ENCODE assay signal across 8 cellular contexts in the genomic region with DNA sequence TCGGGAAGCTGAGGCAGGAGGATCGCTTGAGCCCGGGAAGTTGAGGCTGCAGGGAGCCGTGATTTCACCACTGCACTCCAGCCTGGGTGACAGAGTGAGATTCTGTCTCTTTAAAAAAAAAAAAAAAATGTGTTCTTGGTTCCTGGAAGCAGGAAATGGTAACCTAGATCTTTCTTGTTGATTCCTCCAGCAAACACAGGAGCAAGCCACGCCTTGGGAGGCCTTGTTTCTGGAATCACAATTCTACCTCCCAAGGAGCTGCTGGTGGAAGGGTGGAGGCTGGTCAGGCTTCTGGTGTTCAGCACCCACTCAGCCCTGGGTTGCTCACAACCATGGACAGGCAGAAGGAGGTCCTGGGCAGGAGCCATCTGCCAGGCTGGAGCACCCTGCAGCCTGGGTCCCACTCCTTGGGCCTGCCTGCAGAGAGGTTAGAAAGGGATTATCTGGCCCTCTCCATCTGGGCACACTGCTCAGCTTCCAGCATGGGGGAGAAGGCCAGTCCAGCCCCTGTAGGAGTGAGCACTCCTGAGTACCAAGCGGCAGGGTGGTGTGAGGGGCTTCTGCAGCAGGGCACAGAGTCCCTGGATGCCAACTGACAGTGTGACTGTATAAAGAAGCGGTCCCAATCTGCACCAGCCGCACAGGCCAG.
DNase-seq lines count a peak whose midpoint lies in the region; ATAC-seq and TF ChIP-seq lines count a peak whose summit lies in the region.

No MANE protein-coding gene starts in this region.

- ATAC-seq in GM21390 (IDR thresholded peaks at IDR 0.05; ENCODE audit: unreplicated experiment) = no peak
- ATAC-seq in stimulated activated naive B cell treated with anti-CD40 and anti-IgM and Interleukin-4, amounts not matched to agents 10 μg/mL and 1 μg/mL and 100 μg/mL, for 72 hours (replicated peaks) = no peak
- no peak for ATAC-seq in HG03039 (IDR thresholded peaks at IDR 0.05; ENCODE audit: unreplicated experiment)

- no peak overlapping the region for H3K9ac ChIP-seq in neuronal stem cell (ENCODE audit: low read depth, low read length, poor library complexity)

- intact Hi-C loops in dorsolateral prefrontal cortex (cut with DNase I) = no loop called here

- H3K4me2 ChIP-seq in neuronal stem cell (ENCODE audit: insufficient read depth, low read length, poor library complexity, severe bottlenecking) = no peak overlapping the region

- peak overlapping the region; percentile 53 for H2AK5ac ChIP-seq in neuronal stem cell (ENCODE audit: low read depth, low read length)

- H2BK5ac ChIP-seq in neuronal stem cell (ENCODE audit: low read length) = no peak overlapping the region

- no peak overlapping the region for H2BK15ac ChIP-seq in neuronal stem cell (ENCODE audit: low read length)

- H3K4me1 Mint-ChIP-seq in stimulated activated naive B cell treated with anti-CD40 and anti-IgM and Interleukin-4, amounts not matched to agents 10 μg/mL and 1 μg/mL and 100 μg/mL, for 72 hours = peaks cover 28 to 52% of the 10 kb centered on the region in 2 donors

- no peak overlapping the region for H2BK120ac ChIP-seq in neuronal stem cell (ENCODE audit: low read depth, low read length)

- H3K4me3 ChIP-seq in dorsolateral prefrontal cortex = no peak overlapping the region
- no peak overlapping the region for H3K4me3 ChIP-seq in neuronal stem cell (ENCODE audit: low read length in 2 of 2)

- peak overlapping the region; percentile 27 for H3K18ac ChIP-seq in neuronal stem cell (ENCODE audit: low read length)

- no peaks in the 10 kb centered on the region for H3K9me3 ChIP-seq in neuronal stem cell (replicated peaks in 1 of 2; ENCODE audit: control insufficient read depth in 2 of 2, insufficient read depth in 1 of 2, low read depth in 1 of 2, low read length in 2 of 2)

- no peak overlapping the region for H3K4me3 Mint-ChIP-seq in stimulated activated naive B cell treated with anti-CD40 and anti-IgM and Interleukin-4, amounts not matched to agents 10 μg/mL and 1 μg/mL and 100 μg/mL, for 72 hours

- WGBS in neuronal stem cell (ENCODE audit: extremely low coverage in 2 of 2, insufficient read length in 2 of 2, insufficient replicate concordance in 1 of 2), 2 donors = no CpG with 5 or more reads among the region's 8 CpGs

- no peak overlapping the region for H4K91ac ChIP-seq in neuronal stem cell (ENCODE audit: low read depth, low read length, poor library complexity)

- no peak overlapping the region for H3K27ac Mint-ChIP-seq in stimulated activated naive B cell treated with anti-CD40 and anti-IgM and Interleukin-4, amounts not matched to agents 10 μg/mL and 1 μg/mL and 100 μg/mL, for 72 hours

- H3K36me3 Mint-ChIP-seq in stimulated activated naive B cell treated with anti-CD40 and anti-IgM and Interleukin-4, amounts not matched to agents 10 μg/mL and 1 μg/mL and 100 μg/mL, for 72 hours = peaks cover 19 to 21% of the 10 kb centered on the region in 2 donors

- H3K27ac ChIP-seq in dorsolateral prefrontal cortex (peak overlapping the region in 56 of 59 donors; percentile 7 to 94 (median 74)), neuronal stem cell (replicated peaks; ENCODE audit: low read length) (no peak overlapping the region)

- H2BK12ac ChIP-seq in neuronal stem cell (ENCODE audit: low read length) = no peak overlapping the region

- H3K36me3 ChIP-seq in neuronal stem cell (replicated peaks in 1 of 2; ENCODE audit: control insufficient read depth in 2 of 2, insufficient read depth in 2 of 2, low read length in 2 of 2) = no peaks in the 10 kb centered on the region

- H3K79me1 ChIP-seq in neuronal stem cell (ENCODE audit: low read depth, low read length) = no peaks in the 10 kb centered on the region

- no peak overlapping the region for H3K14ac ChIP-seq in neuronal stem cell (ENCODE audit: low read length)

- TF ChIP-seq CTCF in dorsolateral prefrontal cortex (IDR thresholded peaks at IDR 0.05 in 54 of 56, conservative IDR thresholded peaks at IDR 0.05 in 2 of 56; ENCODE audit: low read depth in 1 of 56, partially characterized antibody in 56 of 56) = no peak

- H3K9me3 Mint-ChIP-seq in stimulated activated naive B cell treated with anti-CD40 and anti-IgM and Interleukin-4, amounts not matched to agents 10 μg/mL and 1 μg/mL and 100 μg/mL, for 72 hours = no peaks in the 10 kb centered on the region

- H3K23ac ChIP-seq in neuronal stem cell (ENCODE audit: low read depth, low read length, poor library complexity) = no peak overlapping the region

- no peak overlapping the region for H2AFZ ChIP-seq in neuronal stem cell (ENCODE audit: low read length)

- no peak overlapping the region for H4K8ac ChIP-seq in neuronal stem cell (ENCODE audit: low read depth, low read length)

- H3K4ac ChIP-seq in neuronal stem cell (ENCODE audit: low read length) = peak overlapping the region; percentile 53

- H3K27me3 ChIP-seq in dorsolateral prefrontal cortex = no peaks in the 10 kb centered on the region
- H3K27me3 ChIP-seq in neuronal stem cell (ENCODE audit: control insufficient read depth in 3 of 3, insufficient read depth in 3 of 3, low read depth in 1 of 3, low read length in 3 of 3) = peaks cover 0 to 26% (median 0%) of the 10 kb centered on the region in 3 experiments

- H3K4me1 ChIP-seq in neuronal stem cell (ENCODE audit: control insufficient read depth in 2 of 2, insufficient read depth in 1 of 2, low read depth in 1 of 2, low read length in 2 of 2) = peaks cover 0 to 4% of the 10 kb centered on the region in 2 donors

- peak; percentile 64 for DNase-seq in Caki2 (ENCODE audit: low read depth)
- peak; percentile 97 to 99 for DNase-seq in NCI-H524 (lab: John Stamatoyannopoulos, UW)
- DNase-seq in dorsolateral prefrontal cortex = peak in 1 of 10 donors; percentile 40
- no peak for DNase-seq in neuronal stem cell (ENCODE audit: low spot score)
- DNase-seq in stimulated activated naive B cell treated with anti-CD40 and anti-IgM and Interleukin-4, amounts not matched to agents 10 μg/mL and 1 μg/mL and 100 μg/mL, for 72 hours = no peak
- no peak for DNase-seq in KBM-7

- in situ Hi-C loops in Caki2 (cut with HindIII; ENCODE audit: low pct_unique_long_range_greater_than_20kb, low sequenced_read_pairs) = no loop called here
- in situ Hi-C loops in KBM-7 (cut with MboI; ENCODE audit: low pct_unique_long_range_greater_than_20kb, low sequenced_read_pairs) = no loop called here

- H3K27me3 Mint-ChIP-seq in stimulated activated naive B cell treated with anti-CD40 and anti-IgM and Interleukin-4, amounts not matched to agents 10 μg/mL and 1 μg/mL and 100 μg/mL, for 72 hours = no peaks in the 10 kb centered on the region

Comparison
In these comparisons a context has a peak if more than half of its experiments do, and no peak if none do; other contexts are left out.
1. DNase-seq: peak in Caki2 (single experiment) and NCI-H524 (2 of 2); none in neuronal stem cell (single experiment), stimulated activated naive B cell treated with anti-CD40 and anti-IgM and Interleukin-4, amounts not matched to agents 10 μg/mL and 1 μg/mL and 100 μg/mL, for 72 hours (single experiment) and KBM-7 (single experiment).